ENCODE assay signal across 23 cellular contexts in genomic region chr14:98070521-98070920, GRCh38.
DNase-seq lines count a peak whose midpoint lies in the region; ATAC-seq, FAIRE-seq and TF ChIP-seq lines count a peak whose summit lies in the region.
"Had no signal": no experiment of that assay in that cellular context is flagged by ENCODE, and none has a peak within 500 bp of the region (broad histone marks: within the 10 kb centered on the region; RNA-seq: fewer than 3 reads in every experiment).

No MANE protein-coding gene starts in this region.

- WGBS in trophoblast cell (ENCODE audit: extremely low coverage, insufficient coverage, insufficient read length), result no CpG with 5 or more reads among the region's 1 CpG

- H3K79me1 ChIP-seq in trophoblast cell (ENCODE audit: low read length), result peaks cover 3% of the 10 kb centered on the region

- no peak overlapping the region for H3K9ac ChIP-seq in trophoblast cell (ENCODE audit: low read length)
- H3K9ac ChIP-seq: GM23248 had no signal

- H3K4me2 ChIP-seq in trophoblast cell (ENCODE audit: low read length), result no peak overlapping the region

- H4K12ac ChIP-seq in trophoblast cell (ENCODE audit: low read depth, low read length), result no peak overlapping the region

- H3K79me2 ChIP-seq in trophoblast cell (ENCODE audit: control insufficient read depth, insufficient read depth, low read length, poor library complexity), result peaks cover 2% of the 10 kb centered on the region

- H3K27me3 ChIP-seq in bronchial epithelial cell (ENCODE audit: control insufficient read depth, insufficient read depth, low read length) (no peaks in the 10 kb centered on the region), trophoblast cell (ENCODE audit: insufficient read depth, low read length) (no peaks in the 10 kb centered on the region)
- H3K27me3 ChIP-seq: suprapubic skin had no signal

- no peak overlapping the region for H2BK120ac ChIP-seq in trophoblast cell (ENCODE audit: insufficient read depth, low read length, poor library complexity)

- H2AFZ ChIP-seq in trophoblast cell (ENCODE audit: insufficient read depth, low read length, poor library complexity), result no peak overlapping the region
- H2AFZ ChIP-seq: GM23248 had no signal

- no peaks in the 10 kb centered on the region for H3K36me3 ChIP-seq in bronchial epithelial cell (ENCODE audit: control insufficient read depth, insufficient read depth, low read length)
- H3K36me3 ChIP-seq in trophoblast cell (ENCODE audit: control insufficient read depth in 1 of 2, insufficient read depth in 2 of 2, low read length in 2 of 2), result no peaks in the 10 kb centered on the region
- H3K36me3 ChIP-seq: suprapubic skin had no signal

- DNase-seq in ELF-1 (ENCODE audit: low read depth, low spot score) (peak; percentile 36), NCI-H2171 treated with DMSO at 0.1 percent for 48 hours (lab: John Stamatoyannopoulos, UW) (peak; percentile 45), bronchial epithelial cell (ENCODE audit: low read depth) (peak; percentile 38), trophoblast cell (no peak), dedifferentiated amniotic fluid mesenchymal stem cell (ENCODE audit: extremely low spot score) (no peak)
- DNase-seq in stimulated activated CD4-positive, alpha-beta T cell treated with anti-CD3 and anti-CD28 coated beads, Interleukin-2, amount 100 ng/mL, for 48 hours, result no peak
- DNase-seq: activated CD4-positive, CD25-positive, alpha-beta regulatory T cell treated with anti-CD3 and anti-CD28 coated beads, Interleukin-2, amount 50 U/mL, for 72 hours; activated naive CD4-positive, alpha-beta T cell treated with Interleukin-2 at 50 U/mL for 16 hours; activated T-cell treated with anti-CD3 and anti-CD28 coated beads, Interleukin-2, amount 50 U/mL, for 1 hour; amygdala; CD4-positive, alpha-beta T cell; central memory CD4-positive, alpha-beta T cell; erythroblast; foreskin fibroblast; mucosa of descending colon; MV-4-11; NCI-H2081 treated with DMSO at 0.1 percent for 48 hours; NCI-H526 treated with DMSO at 0.1 percent for 48 hours; SIG-M5 had no signal

- no peak for FAIRE-seq in bronchial epithelial cell (lab: Jason Lieb, UNC)
- FAIRE-seq: HTR-8/SVneo had no signal

- no peak for ATAC-seq in GM21447 (IDR thresholded peaks at IDR 0.05; ENCODE audit: unreplicated experiment)
- ATAC-seq: mucosa of descending colon had no signal

- peaks cover 6 to 12% of the 10 kb centered on the region in 2 experiments for H3K4me1 ChIP-seq in trophoblast cell (ENCODE audit: control insufficient read depth in 1 of 2, insufficient read depth in 2 of 2, low read length in 2 of 2)
- H3K4me1 ChIP-seq: suprapubic skin had no signal

- H2BK5ac ChIP-seq in trophoblast cell (ENCODE audit: low read depth, low read length, poor library complexity), result no peak overlapping the region

- H4K91ac ChIP-seq in trophoblast cell (ENCODE audit: low read depth, low read length), result no peak overlapping the region

- no peak for TF ChIP-seq CTCF in bronchial epithelial cell (IDR thresholded peaks at IDR 0.05; ENCODE audit: insufficient read depth, low read length, severe bottlenecking)

- H2BK12ac ChIP-seq in trophoblast cell (ENCODE audit: low read length), result peak overlapping the region; percentile 34

- H3K9me3 ChIP-seq in trophoblast cell (ENCODE audit: insufficient read depth, low read depth, low read length), result peaks cover 2% of the 10 kb centered on the region
- H3K9me3 ChIP-seq: mucosa of descending colon, suprapubic skin had no signal

- H3K18ac ChIP-seq in trophoblast cell (ENCODE audit: low read length), result no peak overlapping the region

- H3K4me3 ChIP-seq in bronchial epithelial cell (ENCODE audit: low read depth, low read length) (no peak overlapping the region), trophoblast cell (ENCODE audit: low read depth, low read length) (no peak overlapping the region)
- H3K4me3 ChIP-seq: GM23248, mucosa of descending colon, suprapubic skin had no signal

- no peak overlapping the region for H4K8ac ChIP-seq in trophoblast cell (ENCODE audit: low read depth, low read length)

- H3K27ac ChIP-seq in trophoblast cell (ENCODE audit: low read depth, low read length), result peak overlapping the region; percentile 28
- H3K27ac ChIP-seq: GM23248, suprapubic skin had no signal

- H3K4ac ChIP-seq in trophoblast cell (ENCODE audit: low read depth, low read length), result no peak overlapping the region

- H3K23ac ChIP-seq in trophoblast cell (ENCODE audit: low read length), result no peak overlapping the region

- H3K14ac ChIP-seq in trophoblast cell (ENCODE audit: low read length), result no peak overlapping the region

- no peak overlapping the region for H2AK5ac ChIP-seq in trophoblast cell (ENCODE audit: low read length)

Comparison
In these comparisons a context has a peak if more than half of its experiments do, and no peak if none do; other contexts are left out.
1. DNase-seq: peak in ELF-1 (single experiment), NCI-H2171 treated with DMSO at 0.1 percent for 48 hours (single experiment) and bronchial epithelial cell (single experiment); none in trophoblast cell (0 of 2), stimulated activated CD4-positive, alpha-beta T cell treated with anti-CD3 and anti-CD28 coated beads, Interleukin-2, amount 100 ng/mL, for 48 hours (0 of 2) and dedifferentiated amniotic fluid mesenchymal stem cell (single experiment).